ENCODE assay signal across 18 cellular contexts in genomic region chr20:32526125-32526524, GRCh38. TPM values are rescaled to one million over a fixed set of nuclear protein-coding genes. Genes with fewer than 3 reads are reported as not detected.
DNase-seq lines count a peak whose midpoint lies in the region; ATAC-seq, FAIRE-seq and TF ChIP-seq lines count a peak whose summit lies in the region.
"Had no signal": no experiment of that assay in that cellular context is flagged by ENCODE, and none has a peak within 500 bp of the region (broad histone marks: within the 10 kb centered on the region; RNA-seq: fewer than 3 reads in every experiment).

No MANE protein-coding gene starts in this region.

- no peaks in the 10 kb centered on the region for H3K9me3 ChIP-seq in CD4-positive, CD25-positive, alpha-beta regulatory T cell (ENCODE audit: control insufficient read depth in 2 of 2, low read length in 2 of 2)
- H3K9me3 ChIP-seq: BE2C, thyroid gland had no signal

- peak overlapping the region; percentile 11 for H3K4me3 ChIP-seq in CD4-positive, CD25-positive, alpha-beta regulatory T cell (ENCODE audit: low read depth, low read length)
- H3K4me3 ChIP-seq: cardiac muscle cell, thyroid gland had no signal

- H3K27me3 ChIP-seq in CD4-positive, CD25-positive, alpha-beta regulatory T cell (ENCODE audit: control insufficient read depth, insufficient read depth, low read length) = no peaks in the 10 kb centered on the region
- H3K27me3 ChIP-seq: BE2C, cardiac muscle cell, thyroid gland had no signal

- peaks cover 12 to 97% (median 56%) of the 10 kb centered on the region in 4 donors for H3K4me1 Mint-ChIP-seq in CD4-positive, CD25-positive, alpha-beta regulatory T cell
- H3K4me1 Mint-ChIP-seq in activated T-helper 2 cell treated with anti-CD3 and anti-CD28 coated beads, Interferon-gamma antibody, Interleukin-2, Interleukin-4, amounts not matched to agents 10 μg/mL and 5 μg/mL and 100 μg/mL, durations not matched to agents 14 hours and 24 hours and 36 hours (ENCODE audit: low read depth) = peaks cover 47% of the 10 kb centered on the region
- peaks cover 70 to 86% of the 10 kb centered on the region in 2 donors for H3K4me1 Mint-ChIP-seq in natural killer cell

- H3K9me3 Mint-ChIP-seq in CD4-positive, CD25-positive, alpha-beta regulatory T cell = no peaks in the 10 kb centered on the region
- no peaks in the 10 kb centered on the region for H3K9me3 Mint-ChIP-seq in activated T-helper 2 cell treated with anti-CD3 and anti-CD28 coated beads, Interferon-gamma antibody, Interleukin-2, Interleukin-4, amounts not matched to agents 10 μg/mL and 5 μg/mL and 100 μg/mL, durations not matched to agents 14 hours and 24 hours and 36 hours
- H3K9me3 Mint-ChIP-seq in natural killer cell = no peaks in the 10 kb centered on the region

- no peaks in the 10 kb centered on the region for H3K27me3 Mint-ChIP-seq in CD4-positive, CD25-positive, alpha-beta regulatory T cell
- no peaks in the 10 kb centered on the region for H3K27me3 Mint-ChIP-seq in activated T-helper 2 cell treated with anti-CD3 and anti-CD28 coated beads, Interferon-gamma antibody, Interleukin-2, Interleukin-4, amounts not matched to agents 10 μg/mL and 5 μg/mL and 100 μg/mL, durations not matched to agents 14 hours and 24 hours and 36 hours (ENCODE audit: low read depth)
- no peaks in the 10 kb centered on the region for H3K27me3 Mint-ChIP-seq in natural killer cell (ENCODE audit: low read depth in 2 of 2)

- intact Hi-C loops in activated T-helper 2 cell treated with anti-CD3 and anti-CD28 coated beads, Interferon-gamma antibody, Interleukin-2, Interleukin-4, amounts not matched to agents 10 μg/mL and 5 μg/mL and 100 μg/mL, durations not matched to agents 14 hours and 24 hours and 36 hours (cut with micrococcal nuclease) = no loop called here
- intact Hi-C loops in natural killer cell (cut with micrococcal nuclease) = no loop called here

- TF ChIP-seq POLR2A in GM12891 (IDR thresholded peaks at IDR 0.05; ENCODE audit: low read depth, low read length) = no peak

- H3K4me1 ChIP-seq in CD4-positive, CD25-positive, alpha-beta regulatory T cell (ENCODE audit: control insufficient read depth, insufficient read depth, low read length, poor library complexity, severe bottlenecking) = peaks cover 89% of the 10 kb centered on the region

- peak; percentile 45 for FAIRE-seq in GM12891 (lab: Jason Lieb, UNC)
- FAIRE-seq: HepG2, TTC549 had no signal

- H3K27ac Mint-ChIP-seq in CD4-positive, CD25-positive, alpha-beta regulatory T cell = peak overlapping the region; percentile 94 to 95 (median 95)
- peak overlapping the region; percentile 72 for H3K27ac Mint-ChIP-seq in activated T-helper 2 cell treated with anti-CD3 and anti-CD28 coated beads, Interferon-gamma antibody, Interleukin-2, Interleukin-4, amounts not matched to agents 10 μg/mL and 5 μg/mL and 100 μg/mL, durations not matched to agents 14 hours and 24 hours and 36 hours
- H3K27ac Mint-ChIP-seq in natural killer cell = peak overlapping the region; percentile 72 to 91

- peak overlapping the region in 3 of 4 donors; percentile 12 to 69 (median 65) for H3K4me3 Mint-ChIP-seq in CD4-positive, CD25-positive, alpha-beta regulatory T cell
- no peak overlapping the region for H3K4me3 Mint-ChIP-seq in activated T-helper 2 cell treated with anti-CD3 and anti-CD28 coated beads, Interferon-gamma antibody, Interleukin-2, Interleukin-4, amounts not matched to agents 10 μg/mL and 5 μg/mL and 100 μg/mL, durations not matched to agents 14 hours and 24 hours and 36 hours (ENCODE audit: low read depth)
- H3K4me3 Mint-ChIP-seq in natural killer cell = peak overlapping the region; percentile 60

- peaks cover 13% of the 10 kb centered on the region for H3K36me3 ChIP-seq in CD4-positive, CD25-positive, alpha-beta regulatory T cell (ENCODE audit: control insufficient read depth, insufficient read depth, low read length)
- H3K36me3 ChIP-seq: BE2C, cardiac muscle cell, thyroid gland had no signal

- peaks cover 25% of the 10 kb centered on the region for H3K36me3 Mint-ChIP-seq in CD4-positive, CD25-positive, alpha-beta regulatory T cell
- H3K36me3 Mint-ChIP-seq in activated T-helper 2 cell treated with anti-CD3 and anti-CD28 coated beads, Interferon-gamma antibody, Interleukin-2, Interleukin-4, amounts not matched to agents 10 μg/mL and 5 μg/mL and 100 μg/mL, durations not matched to agents 14 hours and 24 hours and 36 hours (ENCODE audit: low read depth) = peaks cover 22% of the 10 kb centered on the region
- no peaks in the 10 kb centered on the region for H3K36me3 Mint-ChIP-seq in natural killer cell

- DNase-seq in CD4-positive, CD25-positive, alpha-beta regulatory T cell = no peak
- DNase-seq in GM12891 (ENCODE audit: insufficient read length, low spot score) = no peak
- no peak for DNase-seq in activated T-helper 2 cell treated with anti-CD3 and anti-CD28 coated beads, Interferon-gamma antibody, Interleukin-2, Interleukin-4, amounts not matched to agents 10 μg/mL and 5 μg/mL and 100 μg/mL, durations not matched to agents 14 hours and 24 hours and 36 hours (ENCODE audit: low spot score)
- no peak for DNase-seq in natural killer cell
- DNase-seq in DMS53 treated with DMSO at 0.1 percent for 48 hours (lab: John Stamatoyannopoulos, UW; ENCODE audit: unreplicated experiment) = no peak
- DNase-seq: BE2C; hypothalamus; NCI-H2029; NCI-H510A treated with DMSO at 0.1 percent for 48 hours; SIG-M5; stimulated activated CD4-positive, alpha-beta T cell treated with anti-CD3 and anti-CD28 coated beads, Interleukin-2, amount 100 ng/mL, for 48 hours; thyroid gland had no signal

- H3K27ac ChIP-seq in CD4-positive, CD25-positive, alpha-beta regulatory T cell (ENCODE audit: insufficient read depth, low read length, poor library complexity, severe bottlenecking) = peak overlapping the region; percentile 23
- H3K27ac ChIP-seq: cardiac muscle cell, parathyroid adenoma, thyroid gland had no signal

- no peak for TF ChIP-seq CTCF in natural killer cell (IDR thresholded peaks at IDR 0.05)

- no peak for ATAC-seq in CD4-positive, CD25-positive, alpha-beta regulatory T cell (ENCODE audit: low read depth in 2 of 2)
- ATAC-seq in natural killer cell (no peak), GM21526 (IDR thresholded peaks at IDR 0.05; ENCODE audit: low FRiP score, unreplicated experiment) (no peak), GM21619 (IDR thresholded peaks at IDR 0.05; ENCODE audit: unreplicated experiment) (no peak)
- ATAC-seq: HepG2 had no signal

TF ChIP-seq in GM12891, 5 proteins besides CTCF, POLR2A, EP300 and RAD21:
- TF ChIP-seq SPI1 (IDR thresholded peaks at IDR 0.05; ENCODE audit: low read depth, low read length) = no peak
TF ChIP-seq in GM12891: peak in this region for 0.

RNA-seq across cellular contexts. Expression of gene NOL4L, which starts 59.0 kb away (rescaled TPM):
- total RNA-seq in CD4-positive, CD25-positive, alpha-beta regulatory T cell = 84.8 TPM
- 10 to 100 TPM in 3 of 4 donors, 1 to 10 TPM in 1; 7.1 to 11.4 (median 10.6) TPM for polyA plus RNA-seq in CD4-positive, CD25-positive, alpha-beta regulatory T cell
- polyA plus RNA-seq in GM12891 (2012; ENCODE audit: low read depth, missing spikeins) = 12.7 TPM
- total RNA-seq in activated T-helper 2 cell treated with anti-CD3 and anti-CD28 coated beads, Interferon-gamma antibody, Interleukin-2, Interleukin-4, amounts not matched to agents 10 μg/mL and 5 μg/mL and 100 μg/mL, durations not matched to agents 14 hours and 24 hours and 36 hours = 13.2 and 14.2 TPM in 2 replicates
- 100 to 1,000 TPM; 101 to 136 (median 114) TPM for total RNA-seq in natural killer cell
